ENCODE assay signal across 10 cellular contexts in the genomic region with DNA sequence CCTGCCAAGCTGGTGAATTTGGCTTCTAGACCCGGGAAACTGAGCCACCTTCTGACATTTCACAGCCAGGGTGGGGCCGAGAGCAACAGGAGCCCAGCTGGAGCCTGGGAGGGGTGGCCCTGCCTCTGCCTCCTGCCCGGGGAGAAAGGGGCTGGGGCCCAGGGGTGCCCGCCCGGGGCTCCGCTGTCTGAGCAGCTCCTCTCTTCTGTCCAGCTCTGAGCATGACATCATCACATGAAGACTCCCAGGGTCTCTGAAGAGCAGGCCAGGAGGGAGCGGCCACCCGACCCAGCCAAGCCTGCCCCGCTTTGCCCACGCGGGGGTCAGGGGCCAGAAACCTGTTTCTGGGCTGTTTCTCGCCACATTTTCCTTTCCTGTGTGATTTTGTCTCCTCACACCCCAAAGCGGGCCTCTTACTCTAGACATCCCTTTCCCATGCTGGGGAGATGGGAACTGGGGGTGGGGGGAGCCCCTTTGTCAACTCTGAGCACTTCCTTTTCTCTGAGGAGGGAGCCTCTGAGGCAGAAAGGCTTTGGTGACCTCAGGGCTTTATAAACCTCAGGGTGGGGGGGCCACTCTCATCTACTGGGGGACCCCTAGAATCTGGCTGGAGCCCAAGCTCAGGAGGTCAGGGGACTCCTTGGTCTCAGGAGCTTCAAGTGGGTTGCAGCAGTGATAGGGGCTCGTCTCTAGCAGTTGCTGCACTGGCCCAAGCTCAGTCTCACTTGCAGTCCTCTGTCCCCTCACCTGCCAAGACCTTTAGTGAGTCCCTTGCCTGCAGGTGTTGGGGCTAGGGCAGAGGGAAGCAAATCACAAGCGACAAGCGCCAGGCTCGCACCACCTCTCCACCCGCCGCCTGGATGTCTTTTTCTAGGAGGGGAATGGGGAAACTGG.
A peak's percentile ranks its signal among the peaks of the same experiment; 100 is the strongest.
DNase-seq lines count a peak whose midpoint lies in the region; ATAC-seq, FAIRE-seq and TF ChIP-seq lines count a peak whose summit lies in the region.
"Had no signal": no experiment of that assay in that cellular context is flagged by ENCODE, and none has a peak within 500 bp of the region (broad histone marks: within the 10 kb centered on the region; RNA-seq: fewer than 3 reads in every experiment).

No MANE protein-coding gene starts in this region.

- peak; percentile 11 for ATAC-seq in HG03520 (IDR thresholded peaks at IDR 0.05; ENCODE audit: unreplicated experiment)
- ATAC-seq in central memory CD8-positive, alpha-beta T cell (replicated peaks; ENCODE audit: extremely low read depth, poor library complexity, severe bottlenecking) = peak; percentile 7
- ATAC-seq in HG03565 (IDR thresholded peaks at IDR 0.05; ENCODE audit: unreplicated experiment) = no peak

- H3K4me3 ChIP-seq in rectal smooth muscle tissue (ENCODE audit: low read length) = peak overlapping the region; percentile 54
- H3K4me3 ChIP-seq: lung had no signal

- no peaks in the 10 kb centered on the region for H3K9me3 Mint-ChIP-seq in central memory CD8-positive, alpha-beta T cell

- no peak overlapping the region for H3K27ac ChIP-seq in rectal smooth muscle tissue (ENCODE audit: low read depth, low read length)

- H3K9ac ChIP-seq in rectal smooth muscle tissue (ENCODE audit: low read length) = no peak overlapping the region

- H3K4me1 ChIP-seq in rectal smooth muscle tissue (ENCODE audit: control insufficient read depth, insufficient read depth, low read length) = peaks cover 7% of the 10 kb centered on the region

- peaks cover 4% of the 10 kb centered on the region for H3K36me3 ChIP-seq in rectal smooth muscle tissue (ENCODE audit: control insufficient read depth, insufficient read depth, low read length)

- TF ChIP-seq CTCF in D721Med (IDR thresholded peaks at IDR 0.05; ENCODE audit: insufficient read depth, missing control alignments) = no peak

- peaks cover 43% of the 10 kb centered on the region for H3K4me1 Mint-ChIP-seq in central memory CD8-positive, alpha-beta T cell

- peaks cover 36% of the 10 kb centered on the region for H3K36me3 Mint-ChIP-seq in central memory CD8-positive, alpha-beta T cell (ENCODE audit: insufficient read depth)

- peak overlapping the region; percentile 91 for H3K27ac Mint-ChIP-seq in central memory CD8-positive, alpha-beta T cell (ENCODE audit: low read depth)

- no peaks in the 10 kb centered on the region for H3K27me3 Mint-ChIP-seq in central memory CD8-positive, alpha-beta T cell

- FAIRE-seq in D721Med (lab: Jason Lieb, UNC) = no peak
- FAIRE-seq: TTC549 had no signal

- peak overlapping the region; percentile 71 for H3K4me3 Mint-ChIP-seq in central memory CD8-positive, alpha-beta T cell

- H3K27me3 ChIP-seq in rectal smooth muscle tissue (ENCODE audit: control insufficient read depth, insufficient read depth, low read length) = no peaks in the 10 kb centered on the region

- DNase-seq in activated T-cell treated with anti-CD3 and anti-CD28 coated beads for 24 hours (ENCODE audit: low read depth) = peak; percentile 66
- DNase-seq in activated T-cell treated with anti-CD3 and anti-CD28 coated beads, Interleukin-2, amount 50 U/mL, for 1 hour = no peak
- no peak for DNase-seq in central memory CD8-positive, alpha-beta T cell (ENCODE audit: low spot score in 2 of 2)
- no peak for DNase-seq in NCI-H2196 (lab: John Stamatoyannopoulos, UW; ENCODE audit: unreplicated experiment)
- no peak for DNase-seq in D721Med (ENCODE audit: insufficient read length, low spot score)
